Comparison of ENCODE assay signal across 28 cellular contexts in genomic region chr2:76721226-76721625, GRCh38.
"Had no signal": no experiment of that assay in that cellular context is flagged by ENCODE, and none has a peak within 500 bp of the region (broad histone marks: within the 10 kb centered on the region; RNA-seq: fewer than 3 reads in every experiment).

No MANE protein-coding gene starts in this region.

- H3K4me3 Mint-ChIP-seq: naive thymus-derived CD8-positive, alpha-beta T cell; natural killer cell treated with Interleukin-12 subunit alpha and Interleukin-12 subunit beta and Interleukin-15 and Interleukin-18, amount 100 ng/mL, for 72 hours; neural progenitor cell; stimulated activated effector memory CD8-positive, alpha-beta T cell treated with anti-CD3 and anti-CD28 coated beads, Interleukin-12 subunit alpha, Interleukin-12 subunit beta, amount 100 ng/mL, for 72 hours; stimulated activated naive B cell treated with anti-CD40 and anti-IgM and Interleukin-4, amounts not matched to agents 10 μg/mL and 1 μg/mL and 100 μg/mL, for 72 hours; stimulated activated naive CD8-positive, alpha-beta T cell treated with anti-CD3 and anti-CD28 coated beads, Interleukin-15, Interleukin-2, amounts not matched to agents 100 ng/mL and 50 ng/mL, for 24 hours had no signal

- H3K27me3 Mint-ChIP-seq: naive thymus-derived CD8-positive, alpha-beta T cell; natural killer cell treated with Interleukin-12 subunit alpha and Interleukin-12 subunit beta and Interleukin-15 and Interleukin-18, amount 100 ng/mL, for 72 hours; progenitor cell of endocrine pancreas; stimulated activated naive B cell treated with anti-CD40 and anti-IgM and Interleukin-4, amounts not matched to agents 10 μg/mL and 1 μg/mL and 100 μg/mL, for 72 hours; stimulated activated naive CD8-positive, alpha-beta T cell treated with anti-CD3 and anti-CD28 coated beads, Interleukin-15, Interleukin-2, amounts not matched to agents 100 ng/mL and 50 ng/mL, for 24 hours had no signal

- H3K9me3 Mint-ChIP-seq: neural progenitor cell had no signal

- DNase-seq: naive thymus-derived CD8-positive, alpha-beta T cell; occipital lobe; ovary; posterior cingulate gyrus; psoas muscle; right cardiac atrium; right lobe of liver; sigmoid colon; small intestine; stimulated activated CD4-positive, alpha-beta T cell treated with anti-CD3 and anti-CD28 coated beads, Interleukin-15, amount 100 ng/mL, for 24 hours; stimulated activated CD4-positive, alpha-beta T cell treated with anti-CD3 and anti-CD28 coated beads, Interleukin-2, amount 100 ng/mL, for 24 hours; stimulated activated CD4-positive, alpha-beta T cell treated with anti-CD3 and anti-CD28 coated beads, Interleukin-2, amount 100 ng/mL, for 48 hours; stimulated activated CD4-positive, alpha-beta T cell treated with anti-CD3 and anti-CD28 coated beads, Interleukin-4, amount 100 ng/mL, for 24 hours; stimulated activated naive B cell treated with anti-CD40 and anti-IgM and Interleukin-4, amounts not matched to agents 10 μg/mL and 1 μg/mL and 100 μg/mL, for 72 hours; stimulated activated naive CD4-positive, alpha-beta T cell treated with Interleukin-2 at 50 U/mL for 16 hours; stomach; thyroid gland; upper lobe of left lung had no signal

- H3K4me1 ChIP-seq: neural progenitor cell, parathyroid adenoma, psoas muscle, right lobe of liver, sigmoid colon, stomach, thyroid gland, tibial nerve, upper lobe of left lung, vagina had no signal

- H3K27ac Mint-ChIP-seq: naive thymus-derived CD8-positive, alpha-beta T cell; natural killer cell treated with Interleukin-12 subunit alpha and Interleukin-12 subunit beta and Interleukin-15 and Interleukin-18, amount 100 ng/mL, for 72 hours; neural progenitor cell; progenitor cell of endocrine pancreas; stimulated activated effector memory CD8-positive, alpha-beta T cell treated with anti-CD3 and anti-CD28 coated beads, Interleukin-12 subunit alpha, Interleukin-12 subunit beta, amount 100 ng/mL, for 72 hours; stimulated activated naive B cell treated with anti-CD40 and anti-IgM and Interleukin-4, amounts not matched to agents 10 μg/mL and 1 μg/mL and 100 μg/mL, for 72 hours; stimulated activated naive CD8-positive, alpha-beta T cell treated with anti-CD3 and anti-CD28 coated beads, Interleukin-15, Interleukin-2, amounts not matched to agents 100 ng/mL and 50 ng/mL, for 24 hours had no signal

- H3K27me3 ChIP-seq: neural progenitor cell, ovary, right lobe of liver, sigmoid colon, stomach, thyroid gland, tibial nerve, upper lobe of left lung, vagina had no signal

- H3K4me1 Mint-ChIP-seq: naive thymus-derived CD8-positive, alpha-beta T cell; neural progenitor cell; stimulated activated effector memory CD8-positive, alpha-beta T cell treated with anti-CD3 and anti-CD28 coated beads, Interleukin-12 subunit alpha, Interleukin-12 subunit beta, amount 100 ng/mL, for 72 hours; stimulated activated naive B cell treated with anti-CD40 and anti-IgM and Interleukin-4, amounts not matched to agents 10 μg/mL and 1 μg/mL and 100 μg/mL, for 72 hours had no signal

- H3K36me3 ChIP-seq: neural progenitor cell, ovary, right lobe of liver, sigmoid colon, stomach, thoracic aorta, thyroid gland, tibial nerve, upper lobe of left lung, vagina had no signal

- H3K36me3 Mint-ChIP-seq: naive thymus-derived CD8-positive, alpha-beta T cell; natural killer cell treated with Interleukin-12 subunit alpha and Interleukin-12 subunit beta and Interleukin-15 and Interleukin-18, amount 100 ng/mL, for 72 hours; neural progenitor cell; stimulated activated effector memory CD8-positive, alpha-beta T cell treated with anti-CD3 and anti-CD28 coated beads, Interleukin-12 subunit alpha, Interleukin-12 subunit beta, amount 100 ng/mL, for 72 hours; stimulated activated naive B cell treated with anti-CD40 and anti-IgM and Interleukin-4, amounts not matched to agents 10 μg/mL and 1 μg/mL and 100 μg/mL, for 72 hours had no signal

- H3K9me3 ChIP-seq: ovary, psoas muscle, right lobe of liver, sigmoid colon, stomach, thoracic aorta, thyroid gland, tibial nerve, upper lobe of left lung, vagina had no signal

- H3K9ac ChIP-seq: neural progenitor cell, parathyroid adenoma had no signal

- H3K4me3 ChIP-seq: neural progenitor cell, ovary, psoas muscle, right lobe of liver, sigmoid colon, stomach, thoracic aorta, thyroid gland, tibial nerve, upper lobe of left lung, vagina had no signal

- FAIRE-seq: small intestine, urothelium cell line had no signal

- H3K4me2 ChIP-seq: neural progenitor cell had no signal

- ATAC-seq: naive thymus-derived CD8-positive, alpha-beta T cell; natural killer cell treated with Interleukin-12 subunit alpha and Interleukin-12 subunit beta and Interleukin-15 and Interleukin-18, amount 100 ng/mL, for 72 hours; psoas muscle; right cardiac atrium; right lobe of liver; stimulated activated effector memory CD8-positive, alpha-beta T cell treated with anti-CD3 and anti-CD28 coated beads, Interleukin-12 subunit alpha, Interleukin-12 subunit beta, amount 100 ng/mL, for 72 hours; stimulated activated naive B cell treated with anti-CD40 and anti-IgM and Interleukin-4, amounts not matched to agents 10 μg/mL and 1 μg/mL and 100 μg/mL, for 72 hours had no signal

- H2AFZ ChIP-seq: neural progenitor cell, parathyroid adenoma had no signal

- H3K27ac ChIP-seq: neural progenitor cell, ovary, parathyroid adenoma, psoas muscle, right lobe of liver, sigmoid colon, stomach, thoracic aorta, thyroid gland, tibial nerve, upper lobe of left lung, vagina had no signal

- H3K79me2 ChIP-seq: parathyroid adenoma had no signal
